6 cellular contexts compared by ENCODE assay signal in genomic region chr10:46440943-46441342, GRCh38. TPM values are rescaled to one million over a fixed set of nuclear protein-coding genes. Genes with fewer than 3 reads are reported as not detected.
"Had no signal": no experiment of that assay in that cellular context is flagged by ENCODE, and none has a peak within 500 bp of the region (broad histone marks: within the 10 kb centered on the region; RNA-seq: fewer than 3 reads in every experiment).

No MANE protein-coding gene starts in this region.

RNA-seq across cellular contexts. Expression of gene NPY4R, which starts 24.8 kb away (rescaled TPM):
- total RNA-seq: esophagus squamous epithelium, liver, lung microvascular endothelial cell, natural killer cell, neural crest cell, osteocyte had no signal
- polyA plus RNA-seq: liver had no signal
